23 cellular contexts compared by ENCODE assay signal in genomic region chr12:121432740-121433476, GRCh38. TPM values are rescaled to one million over a fixed set of nuclear protein-coding genes. Genes with fewer than 3 reads are reported as not detected.
A peak's percentile ranks its signal among the peaks of the same experiment; 100 is the strongest.
DNase-seq lines count a peak whose midpoint lies in the region; ATAC-seq and TF ChIP-seq lines count a peak whose summit lies in the region.
"Had no signal": no experiment of that assay in that cellular context is flagged by ENCODE, and none has a peak within 500 bp of the region (broad histone marks: within the 10 kb centered on the region; RNA-seq: fewer than 3 reads in every experiment).

No MANE protein-coding gene starts in this region.

- POLR2A ChIA-PET in activated CD4-positive, alpha-beta memory T cell treated with anti-CD3 and anti-CD28 coated beads for 36 hours (lab: Charles Lee) = interaction anchor here (1.7 kb wide), 2 partner anchors 10 kb away, joined by 5 to 6 read pairs; no protein-coding TSS in a partner anchor
- POLR2A ChIA-PET in activated CD4-positive, alpha-beta memory T cell treated with anti-CD3 and anti-CD28 coated beads, Interleukin-2, amount 10 ng/mL, durations not matched to agents 7 days and 5 days (lab: Charles Lee) = interaction anchor here (0.9 to 2.5 kb wide), 5 partner anchors 10 to 82 kb away, joined by 3 to 14 read pairs (median 3); partner anchors contain the start of gene RNF34
- POLR2A ChIA-PET in activated naive CD8-positive, alpha-beta T cell treated with anti-CD3 and anti-CD28 coated beads, Interleukin-2, amount 10 ng/mL, durations not matched to agents 7 days and 5 days (lab: Charles Lee) = interaction anchor here (0.6 kb wide), 1 partner anchor 566 kb away, joined by 9 read pairs; no protein-coding TSS in a partner anchor

- no peak overlapping the region for H4K8ac ChIP-seq in H9 (replicated peaks; ENCODE audit: insufficient read length, low read depth, low read length)

- intact Hi-C loops in activated CD4-positive, alpha-beta memory T cell treated with anti-CD3 and anti-CD28 coated beads for 36 hours (cut with micrococcal nuclease) = no loop called here

- no peaks in the 10 kb centered on the region for H4K20me1 ChIP-seq in H9 (ENCODE audit: control insufficient read depth, insufficient read depth, insufficient read length)

- H3T11ph ChIP-seq in H9 (ENCODE audit: low read length) = no peak overlapping the region

- H3K9me3 Mint-ChIP-seq in activated CD4-positive, alpha-beta memory T cell treated with anti-CD3 and anti-CD28 coated beads for 36 hours = peaks cover 10% of the 10 kb centered on the region
- H3K9me3 Mint-ChIP-seq in activated CD4-positive, alpha-beta memory T cell treated with anti-CD3 and anti-CD28 coated beads, Interleukin-2, amount 10 ng/mL, durations not matched to agents 7 days and 5 days = peaks cover 15% of the 10 kb centered on the region
- H3K9me3 Mint-ChIP-seq in H9 = peaks cover 0 to 4% of the 10 kb centered on the region in 2 experiments; a peak in 2 of 5 replicates
- peaks cover 12% of the 10 kb centered on the region for H3K9me3 Mint-ChIP-seq in activated naive CD8-positive, alpha-beta T cell treated with anti-CD3 and anti-CD28 coated beads, Interleukin-2, amount 10 ng/mL, durations not matched to agents 7 days and 5 days
- peaks cover 28% of the 10 kb centered on the region for H3K9me3 Mint-ChIP-seq in nephron progenitor cell

- ATAC-seq in activated naive CD8-positive, alpha-beta T cell treated with anti-CD3 and anti-CD28 coated beads, Interleukin-2, amount 10 ng/mL, durations not matched to agents 7 days and 5 days (ENCODE audit: low read depth) = no peak
- no peak for ATAC-seq in GM18867 (IDR thresholded peaks at IDR 0.05; ENCODE audit: unreplicated experiment)
- ATAC-seq: PC-3 had no signal

- H3K23me2 ChIP-seq in H9 (ENCODE audit: insufficient read length, low read depth, low read length, poor library complexity, severe bottlenecking) = no peaks in the 10 kb centered on the region

- no peak overlapping the region for H2AFZ ChIP-seq in H9 (ENCODE audit: low read length)
- H2AFZ ChIP-seq: GM23248 had no signal

- H3K18ac ChIP-seq in H9 (ENCODE audit: insufficient read length, low read depth, low read length) = no peak overlapping the region

- no peaks in the 10 kb centered on the region for H3K27me3 ChIP-seq in H9 (ENCODE audit: insufficient read depth, low read length)
- H3K27me3 ChIP-seq: thyroid gland had no signal

- H3K79me2 ChIP-seq in H9 (ENCODE audit: insufficient read depth, low read length) = no peaks in the 10 kb centered on the region

- no peak overlapping the region for H2BK12ac ChIP-seq in H9 (ENCODE audit: insufficient read length, low read depth, low read length)

- no peak overlapping the region for H3K9ac ChIP-seq in H9 (ENCODE audit: extremely low read depth, insufficient read length, low read length)
- H3K9ac ChIP-seq: GM23248 had no signal

- no peak overlapping the region for H3K4ac ChIP-seq in H9 (ENCODE audit: low read depth, low read length)

- no peak overlapping the region for H3K27ac ChIP-seq in H9 (ENCODE audit: insufficient read length, low read depth, low read length)
- H3K27ac ChIP-seq: A549, GM23248, prostate gland, SK-N-MC, thyroid gland had no signal

- CTCF ChIA-PET in activated CD4-positive, alpha-beta memory T cell treated with anti-CD3 and anti-CD28 coated beads for 36 hours (lab: Charles Lee) = interaction anchor here (5.6 kb wide), 1 partner anchor 10 kb away, joined by 53 read pairs; no protein-coding TSS in a partner anchor
- CTCF ChIA-PET in activated CD4-positive, alpha-beta memory T cell treated with anti-CD3 and anti-CD28 coated beads, Interleukin-2, amount 10 ng/mL, durations not matched to agents 7 days and 5 days (lab: Charles Lee) = interaction anchor here (0.5 to 6.7 kb wide), 2 partner anchors 9 to 27 kb away, joined by 3 to 41 read pairs; no protein-coding TSS in a partner anchor

- no peak overlapping the region for H3K4me3 Mint-ChIP-seq in activated CD4-positive, alpha-beta memory T cell treated with anti-CD3 and anti-CD28 coated beads for 36 hours
- H3K4me3 Mint-ChIP-seq in activated CD4-positive, alpha-beta memory T cell treated with anti-CD3 and anti-CD28 coated beads, Interleukin-2, amount 10 ng/mL, durations not matched to agents 7 days and 5 days = no peak overlapping the region
- H3K4me3 Mint-ChIP-seq in H9 (no peak overlapping the region), nephron progenitor cell (no peak overlapping the region)
- H3K4me3 Mint-ChIP-seq in activated naive CD8-positive, alpha-beta T cell treated with anti-CD3 and anti-CD28 coated beads, Interleukin-2, amount 10 ng/mL, durations not matched to agents 7 days and 5 days = no peak overlapping the region
- H3K4me3 Mint-ChIP-seq: activated T-helper 1 cell treated with anti-CD3 and anti-CD28 coated beads, Interleukin-12 subunit alpha, Interleukin-12 subunit beta, Interleukin-2, Interleukin-4 antibody, amounts not matched to agents 30 ng/mL and 10 ng/mL and 1 ng/mL, durations not matched to agents 14 hours and 24 hours and 36 hours; nephron had no signal

- no peak overlapping the region for H3K14ac ChIP-seq in H9 (ENCODE audit: insufficient read depth, low read length)

- no peak overlapping the region for H4K5ac ChIP-seq in H9 (ENCODE audit: insufficient read length, low read depth, low read length)

- no peaks in the 10 kb centered on the region for H3K79me1 ChIP-seq in H9 (ENCODE audit: insufficient read depth, low read depth, low read length, poor library complexity, severe bottlenecking)

- no peaks in the 10 kb centered on the region for H3K4me1 ChIP-seq in H9 (ENCODE audit: insufficient read depth, low read length)
- H3K4me1 ChIP-seq: A549, prostate gland, thyroid gland had no signal

- H3K4me1 Mint-ChIP-seq in activated CD4-positive, alpha-beta memory T cell treated with anti-CD3 and anti-CD28 coated beads for 36 hours (ENCODE audit: low read depth) = no peaks in the 10 kb centered on the region
- peaks cover 2% of the 10 kb centered on the region for H3K4me1 Mint-ChIP-seq in activated CD4-positive, alpha-beta memory T cell treated with anti-CD3 and anti-CD28 coated beads, Interleukin-2, amount 10 ng/mL, durations not matched to agents 7 days and 5 days
- H3K4me1 Mint-ChIP-seq in H9 = no peaks in the 10 kb centered on the region
- H3K4me1 Mint-ChIP-seq in activated naive CD8-positive, alpha-beta T cell treated with anti-CD3 and anti-CD28 coated beads, Interleukin-2, amount 10 ng/mL, durations not matched to agents 7 days and 5 days = peaks cover 2% of the 10 kb centered on the region
- no peaks in the 10 kb centered on the region for H3K4me1 Mint-ChIP-seq in nephron progenitor cell
- H3K4me1 Mint-ChIP-seq: nephron had no signal

- no peak overlapping the region for H2BK20ac ChIP-seq in H9 (ENCODE audit: low read depth, low read length, poor library complexity, severe bottlenecking)

- no peak for DNase-seq in activated CD4-positive, alpha-beta memory T cell treated with anti-CD3 and anti-CD28 coated beads for 36 hours
- DNase-seq in activated CD4-positive, alpha-beta memory T cell treated with anti-CD3 and anti-CD28 coated beads, Interleukin-2, amount 10 ng/mL, durations not matched to agents 7 days and 5 days = no peak
- DNase-seq in H9 (no peak), nephron progenitor cell (no peak), T-helper 1 cell (no peak), SHP77 (lab: John Stamatoyannopoulos, UW) (no peak)
- DNase-seq in activated naive CD8-positive, alpha-beta T cell treated with anti-CD3 and anti-CD28 coated beads, Interleukin-2, amount 10 ng/mL, durations not matched to agents 7 days and 5 days = no peak
- DNase-seq: DMS79 treated with DMSO at 0.1 percent for 48 hours; GM23248; hypothalamus; kidney; NCI-H146; NCI-H2171 treated with DMSO at 0.1 percent for 48 hours; PC-3; stimulated activated CD4-positive, alpha-beta T cell treated with anti-CD3 and anti-CD28 coated beads, Interleukin-4, amount 100 ng/mL, for 24 hours; thyroid gland had no signal

- WGBS in H9 (ENCODE audit: extremely low coverage, insufficient read length, low lambda C conversion rate) = no CpG with 5 or more reads among the region's 11 CpGs

- no peak for TF ChIP-seq CTCF in H9 (conservative IDR thresholded peaks at IDR 0.05)
- no peak for TF ChIP-seq CTCF in nephron progenitor cell (IDR thresholded peaks at IDR 0.05)

- H3K36me3 Mint-ChIP-seq in activated CD4-positive, alpha-beta memory T cell treated with anti-CD3 and anti-CD28 coated beads for 36 hours = peaks cover 62% of the 10 kb centered on the region
- peaks cover 92% of the 10 kb centered on the region for H3K36me3 Mint-ChIP-seq in activated CD4-positive, alpha-beta memory T cell treated with anti-CD3 and anti-CD28 coated beads, Interleukin-2, amount 10 ng/mL, durations not matched to agents 7 days and 5 days (ENCODE audit: low read depth)
- H3K36me3 Mint-ChIP-seq in H9 (ENCODE audit: insufficient read depth in 1 of 3, low read depth in 3 of 3) = peaks cover 60 to 95% (median 90%) of the 10 kb centered on the region in 3 experiments
- peaks cover 64% of the 10 kb centered on the region for H3K36me3 Mint-ChIP-seq in activated naive CD8-positive, alpha-beta T cell treated with anti-CD3 and anti-CD28 coated beads, Interleukin-2, amount 10 ng/mL, durations not matched to agents 7 days and 5 days
- peaks cover 96% of the 10 kb centered on the region for H3K36me3 Mint-ChIP-seq in nephron progenitor cell (ENCODE audit: low read depth)

- H4K91ac ChIP-seq in H9 (ENCODE audit: insufficient read length, low read depth, low read length) = no peak overlapping the region

- H2BK5ac ChIP-seq in H9 (ENCODE audit: insufficient read length, low read length) = no peak overlapping the region

- H3K23ac ChIP-seq in H9 (ENCODE audit: insufficient read length, low read depth, low read length) = no peak overlapping the region

- no peak overlapping the region for H2AK5ac ChIP-seq in H9 (ENCODE audit: insufficient read length, low read length)

- peak overlapping the region; percentile 42 for H3K27ac Mint-ChIP-seq in activated CD4-positive, alpha-beta memory T cell treated with anti-CD3 and anti-CD28 coated beads for 36 hours
- no peak overlapping the region for H3K27ac Mint-ChIP-seq in activated CD4-positive, alpha-beta memory T cell treated with anti-CD3 and anti-CD28 coated beads, Interleukin-2, amount 10 ng/mL, durations not matched to agents 7 days and 5 days
- H3K27ac Mint-ChIP-seq in H9 (peak overlapping the region in 2 of 3 experiments; percentile 35 to 46; a peak in 2 of 7 replicates), nephron progenitor cell (peak overlapping the region; percentile 44)
- H3K27ac Mint-ChIP-seq in activated naive CD8-positive, alpha-beta T cell treated with anti-CD3 and anti-CD28 coated beads, Interleukin-2, amount 10 ng/mL, durations not matched to agents 7 days and 5 days = peak overlapping the region; percentile 28
- H3K27ac Mint-ChIP-seq: activated T-helper 1 cell treated with anti-CD3 and anti-CD28 coated beads, Interleukin-12 subunit alpha, Interleukin-12 subunit beta, Interleukin-2, Interleukin-4 antibody, amounts not matched to agents 30 ng/mL and 10 ng/mL and 1 ng/mL, durations not matched to agents 14 hours and 24 hours and 36 hours; nephron had no signal

- H2BK120ac ChIP-seq in H9 (ENCODE audit: low read depth, low read length, poor library complexity, severe bottlenecking) = no peak overlapping the region

- H2BK15ac ChIP-seq in H9 (ENCODE audit: low read depth, low read length) = no peak overlapping the region

- no peak overlapping the region for H3K4me2 ChIP-seq in H9 (ENCODE audit: insufficient read depth, insufficient read length, low read length)
- H3K4me2 ChIP-seq: A549, smooth muscle cell had no signal

- no peaks in the 10 kb centered on the region for H3K9me3 ChIP-seq in H9 (ENCODE audit: control insufficient read depth, low read depth, low read length)
- H3K9me3 ChIP-seq: prostate gland, thyroid gland had no signal

- no peak overlapping the region for H3K56ac ChIP-seq in H9 (ENCODE audit: insufficient read length, low read depth, low read length)

- no peaks in the 10 kb centered on the region for H3K27me3 Mint-ChIP-seq in activated CD4-positive, alpha-beta memory T cell treated with anti-CD3 and anti-CD28 coated beads for 36 hours
- no peaks in the 10 kb centered on the region for H3K27me3 Mint-ChIP-seq in activated CD4-positive, alpha-beta memory T cell treated with anti-CD3 and anti-CD28 coated beads, Interleukin-2, amount 10 ng/mL, durations not matched to agents 7 days and 5 days
- no peaks in the 10 kb centered on the region for H3K27me3 Mint-ChIP-seq in H9 (ENCODE audit: low read depth)
- no peaks in the 10 kb centered on the region for H3K27me3 Mint-ChIP-seq in activated naive CD8-positive, alpha-beta T cell treated with anti-CD3 and anti-CD28 coated beads, Interleukin-2, amount 10 ng/mL, durations not matched to agents 7 days and 5 days
- no peaks in the 10 kb centered on the region for H3K27me3 Mint-ChIP-seq in nephron progenitor cell (ENCODE audit: low read depth, poor library complexity)

RNA-seq across cellular contexts. Expression of gene RNF34, which starts 33.0 kb away (rescaled TPM):
- 10 to 100 TPM; 70.4 to 72.5 TPM for total RNA-seq in activated CD4-positive, alpha-beta memory T cell treated with anti-CD3 and anti-CD28 coated beads for 36 hours
- 10 to 100 TPM; 88.2 to 90.1 TPM for total RNA-seq in activated CD4-positive, alpha-beta memory T cell treated with anti-CD3 and anti-CD28 coated beads, Interleukin-2, amount 10 ng/mL, durations not matched to agents 7 days and 5 days
- 65.3 and 66.4 TPM in 2 replicates for total RNA-seq in H9 (2021)
- 10 to 100 TPM; 81.9 to 84.5 TPM for total RNA-seq in activated naive CD8-positive, alpha-beta T cell treated with anti-CD3 and anti-CD28 coated beads, Interleukin-2, amount 10 ng/mL, durations not matched to agents 7 days and 5 days
